1 cellular context compared by ENCODE assay signal in the genomic region with DNA sequence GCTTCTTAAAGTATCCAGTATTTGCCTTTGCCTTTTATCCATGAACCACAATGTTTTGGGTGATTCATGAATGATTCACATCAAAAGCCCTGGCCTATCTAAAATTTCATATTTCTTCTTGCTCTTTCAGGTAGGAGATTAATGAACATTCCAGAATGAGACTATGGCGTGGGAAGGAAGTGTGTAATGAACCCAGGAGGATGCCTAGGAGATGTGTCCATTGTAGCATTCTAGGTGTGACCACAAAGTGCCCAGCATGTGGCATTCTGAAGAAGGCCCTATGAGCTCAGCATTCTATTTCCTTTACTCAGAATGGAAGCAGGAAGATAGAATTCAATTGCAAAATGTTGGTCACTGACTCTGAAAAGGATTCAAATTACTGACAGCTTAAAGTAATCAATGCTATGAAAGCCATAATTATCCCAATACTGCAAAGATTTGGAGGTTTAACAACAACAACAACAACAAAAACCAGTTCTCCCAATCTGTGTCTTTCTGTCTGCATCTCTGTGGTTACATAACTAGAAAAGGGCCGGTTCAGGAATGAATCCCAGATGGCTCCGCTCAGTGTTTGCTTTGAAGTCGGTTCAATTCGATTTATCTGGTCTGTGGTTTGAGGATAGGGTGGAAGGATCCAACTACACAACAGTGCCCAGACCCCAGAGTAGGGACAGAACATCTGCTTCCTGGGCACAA.
A peak's percentile ranks its signal among the peaks of the same experiment; 100 is the strongest.
TF ChIP-seq lines count a peak whose summit lies in the region.

No MANE protein-coding gene starts in this region.

TF ChIP-seq in SK-N-SH, 30 proteins besides CTCF, POLR2A, EP300 and RAD21 (continued from another document):
- peak; percentile 61 for TF ChIP-seq MEF2A (IDR thresholded peaks at IDR 0.05; ENCODE audit: borderline replicate concordance, low read depth)
- TF ChIP-seq SIN3A (IDR thresholded peaks at IDR 0.05; ENCODE audit: borderline replicate concordance, low read depth, low read length): no peak
- TF ChIP-seq ELF1 (IDR thresholded peaks at IDR 0.05): peak; percentile 28; the same call in 1 of the 2 replicates
- TF ChIP-seq, protein P1, sequence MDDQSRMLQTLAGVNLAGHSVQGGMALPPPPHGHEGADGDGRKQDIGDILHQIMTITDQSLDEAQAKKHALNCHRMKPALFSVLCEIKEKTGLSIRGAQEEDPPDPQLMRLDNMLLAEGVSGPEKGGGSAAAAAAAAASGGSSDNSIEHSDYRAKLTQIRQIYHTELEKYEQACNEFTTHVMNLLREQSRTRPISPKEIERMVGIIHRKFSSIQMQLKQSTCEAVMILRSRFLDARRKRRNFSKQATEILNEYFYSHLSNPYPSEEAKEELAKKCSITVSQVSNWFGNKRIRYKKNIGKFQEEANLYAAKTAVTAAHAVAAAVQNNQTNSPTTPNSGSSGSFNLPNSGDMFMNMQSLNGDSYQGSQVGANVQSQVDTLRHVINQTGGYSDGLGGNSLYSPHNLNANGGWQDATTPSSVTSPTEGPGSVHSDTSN (IDR thresholded peaks at IDR 0.05): peak; percentile 97
- peak; percentile 97 for TF ChIP-seq JUND (IDR thresholded peaks at IDR 0.05)
- no peak for TF ChIP-seq TAF1 (IDR thresholded peaks at IDR 0.05; ENCODE audit: borderline replicate concordance, low read depth, low read length)
- TF ChIP-seq CHD2 (IDR thresholded peaks at IDR 0.05; ENCODE audit: low read length, partially characterized antibody): no peak
- TF ChIP-seq, protein P2, sequence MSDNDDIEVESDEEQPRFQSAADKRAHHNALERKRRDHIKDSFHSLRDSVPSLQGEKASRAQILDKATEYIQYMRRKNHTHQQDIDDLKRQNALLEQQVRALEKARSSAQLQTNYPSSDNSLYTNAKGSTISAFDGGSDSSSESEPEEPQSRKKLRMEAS (IDR thresholded peaks at IDR 0.05; ENCODE audit: low read depth): peak; percentile 93
- TF ChIP-seq, protein P3, sequence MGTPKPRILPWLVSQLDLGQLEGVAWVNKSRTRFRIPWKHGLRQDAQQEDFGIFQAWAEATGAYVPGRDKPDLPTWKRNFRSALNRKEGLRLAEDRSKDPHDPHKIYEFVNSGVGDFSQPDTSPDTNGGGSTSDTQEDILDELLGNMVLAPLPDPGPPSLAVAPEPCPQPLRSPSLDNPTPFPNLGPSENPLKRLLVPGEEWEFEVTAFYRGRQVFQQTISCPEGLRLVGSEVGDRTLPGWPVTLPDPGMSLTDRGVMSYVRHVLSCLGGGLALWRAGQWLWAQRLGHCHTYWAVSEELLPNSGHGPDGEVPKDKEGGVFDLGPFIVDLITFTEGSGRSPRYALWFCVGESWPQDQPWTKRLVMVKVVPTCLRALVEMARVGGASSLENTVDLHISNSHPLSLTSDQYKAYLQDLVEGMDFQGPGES (IDR thresholded peaks at IDR 0.05; ENCODE audit: low read depth, low read length): no peak
- peak; percentile 89 for TF ChIP-seq TEAD4 (IDR thresholded peaks at IDR 0.05; ENCODE audit: borderline replicate concordance, insufficient read depth)
- peak; percentile 78 for TF ChIP-seq NFIC (IDR thresholded peaks at IDR 0.05; ENCODE audit: borderline replicate concordance)
- 0 out of 2 replicates have a peak, but pooled peaks have one; percentile 12 for TF ChIP-seq GABPA (IDR thresholded peaks at IDR 0.05; ENCODE audit: low read depth)
